Comparison of ENCODE assay signal across 1 cellular context in genomic region chr17:80501739-80502577, GRCh38.
TF ChIP-seq lines count a peak whose summit lies in the region.

No MANE protein-coding gene starts in this region.

TF ChIP-seq in GM23338, 12 proteins besides CTCF, POLR2A, EP300 and RAD21 (continued from another document):
- TF ChIP-seq REST (IDR thresholded peaks at IDR 0.05; ENCODE audit: unreplicated experiment) (no peak), EZH2 (IDR thresholded peaks at IDR 0.05; ENCODE audit: low read depth, unreplicated experiment) (no peak), ETS1 (IDR thresholded peaks at IDR 0.05) (no peak), CREB1 (CRISPR knock-in tag; IDR thresholded peaks at IDR 0.05; ENCODE audit: low read depth) (no peak), STAT1 (IDR thresholded peaks at IDR 0.05; ENCODE audit: unreplicated experiment) (no peak)
TF ChIP-seq in GM23338: peak in this region for 0.
